Comparison of ENCODE assay signal across 25 cellular contexts in the genomic region with DNA sequence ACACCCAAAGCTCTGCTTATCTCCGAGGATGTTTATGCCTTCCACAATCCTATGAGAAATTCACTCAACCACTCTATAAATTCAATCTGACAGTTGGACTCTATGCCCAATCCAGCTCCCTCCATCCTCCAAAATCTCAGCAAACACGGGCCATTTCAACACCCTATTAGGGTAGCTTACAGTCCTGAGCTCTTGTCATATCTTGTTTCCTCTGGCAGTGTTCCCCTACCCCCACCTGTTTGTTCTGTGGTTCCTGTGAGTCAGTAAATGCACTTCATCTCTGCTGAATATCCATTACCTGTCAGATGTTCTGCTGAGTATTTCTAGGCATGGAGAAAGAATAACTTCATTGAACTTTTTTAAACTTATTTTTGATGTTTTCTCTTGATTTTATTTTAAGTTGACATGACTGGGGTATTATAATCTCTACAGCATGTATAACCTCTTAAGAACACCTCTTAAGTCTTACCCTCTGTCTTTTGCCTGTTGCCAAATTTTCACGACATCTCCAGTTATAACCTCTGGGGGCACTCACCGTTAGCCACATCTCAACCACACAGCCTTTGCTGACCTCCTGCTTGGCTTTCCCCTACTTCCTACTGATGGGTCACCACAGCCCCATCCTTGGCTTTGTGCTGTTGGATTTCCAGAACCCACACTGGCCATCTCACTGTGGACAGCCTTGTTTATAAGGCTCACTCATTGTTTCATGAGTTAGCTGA.
DNase-seq lines count a peak whose midpoint lies in the region; ATAC-seq and TF ChIP-seq lines count a peak whose summit lies in the region.
"Had no signal": no experiment of that assay in that cellular context is flagged by ENCODE, and none has a peak within 500 bp of the region (broad histone marks: within the 10 kb centered on the region; RNA-seq: fewer than 3 reads in every experiment).

No MANE protein-coding gene starts in this region.

- ATAC-seq in SK-N-SH treated with all-trans-retinoic acid at 6 μM for 48 hours, result no peak

- H3K36me3 Mint-ChIP-seq in endodermal cell (ENCODE audit: low read depth), result peaks cover 6% of the 10 kb centered on the region

- peaks cover 21% of the 10 kb centered on the region for H3K9me3 Mint-ChIP-seq in endodermal cell

- H3K4me2 ChIP-seq in SK-N-SH, result no peak overlapping the region
- H3K4me2 ChIP-seq in OCI-LY7 (ENCODE audit: low read length), result no peak overlapping the region
- H3K4me2 ChIP-seq: BLaER1 treated with 17β-estradiol and CSF1 and Interleukin-3, amounts not matched to agents 10 nM and 100 nM had no signal

- CTCF ChIA-PET in SK-N-SH (lab: Yijun Ruan, JAX), result no interaction called here
- CTCF ChIA-PET in OCI-LY7 (lab: Charles Lee; ENCODE audit: unreplicated experiment), result no interaction called here

- TF ChIP-seq CTCF in SK-N-SH (IDR thresholded peaks at IDR 0.05) (no peak), OCI-LY7 (conservative IDR thresholded peaks at IDR 0.05; ENCODE audit: low read length) (peak; percentile 59), endodermal cell (conservative IDR thresholded peaks at IDR 0.05) (peak; percentile 33)

- H2AFZ ChIP-seq in SK-N-SH (ENCODE audit: low read depth), result no peak overlapping the region
- no peak overlapping the region for H2AFZ ChIP-seq in OCI-LY7 (ENCODE audit: low read length)

- no TSS peak for BruUV-seq in OCI-LY7 (replicated peaks; lab: Mats Ljungman, UMichigan)

- no peaks in the 10 kb centered on the region for H3K36me3 ChIP-seq in SK-N-SH (replicated peaks in 1 of 2; ENCODE audit: control insufficient read depth in 1 of 2, insufficient read depth in 2 of 2, low read length in 1 of 2)
- no peaks in the 10 kb centered on the region for H3K36me3 ChIP-seq in OCI-LY7 (ENCODE audit: insufficient read depth, low read length)
- no peaks in the 10 kb centered on the region for H3K36me3 ChIP-seq in endodermal cell (ENCODE audit: control insufficient read depth, insufficient read depth, low read length)
- H3K36me3 ChIP-seq: BLaER1 treated with 17β-estradiol and CSF1 and Interleukin-3, amounts not matched to agents 10 nM and 100 nM; ovary; right atrium auricular region; upper lobe of left lung had no signal

- no peaks in the 10 kb centered on the region for H3K79me2 ChIP-seq in SK-N-SH (ENCODE audit: insufficient read depth)
- no peaks in the 10 kb centered on the region for H3K79me2 ChIP-seq in OCI-LY7 (ENCODE audit: insufficient read depth, low read depth, low read length)

- H3K4me1 ChIP-seq in SK-N-SH (ENCODE audit: control insufficient read depth in 1 of 2, insufficient read depth in 2 of 2, low read depth in 1 of 2, low read length in 1 of 2) (no peaks in the 10 kb centered on the region), OCI-LY7 (ENCODE audit: insufficient read depth, low read length, poor library complexity, severe bottlenecking) (no peaks in the 10 kb centered on the region), endodermal cell (ENCODE audit: control insufficient read depth, insufficient read depth, low read length) (peaks cover 3% of the 10 kb centered on the region)
- H3K4me1 ChIP-seq: BLaER1 treated with 17β-estradiol and CSF1 and Interleukin-3, amounts not matched to agents 10 nM and 100 nM; right atrium auricular region; upper lobe of left lung had no signal

- H3K27ac Mint-ChIP-seq in endodermal cell, result no peak overlapping the region
- H3K27ac Mint-ChIP-seq: naive B cell had no signal

- no peaks in the 10 kb centered on the region for H3K27me3 Mint-ChIP-seq in endodermal cell (ENCODE audit: insufficient read depth)

- H4K20me1 ChIP-seq in SK-N-SH (ENCODE audit: insufficient read depth) (no peaks in the 10 kb centered on the region), OCI-LY7 (ENCODE audit: insufficient read depth, low read length) (no peaks in the 10 kb centered on the region)
- H4K20me1 ChIP-seq: BLaER1 treated with 17β-estradiol and CSF1 and Interleukin-3, amounts not matched to agents 10 nM and 100 nM had no signal

- no peaks in the 10 kb centered on the region for H3F3A ChIP-seq in SK-N-SH (replicated peaks; ENCODE audit: insufficient read depth)

- H3K27me3 ChIP-seq in SK-N-SH (ENCODE audit: insufficient read depth), result no peaks in the 10 kb centered on the region
- no peaks in the 10 kb centered on the region for H3K27me3 ChIP-seq in endodermal cell (ENCODE audit: control insufficient read depth, insufficient read depth, low read length, poor library complexity, severe bottlenecking)
- H3K27me3 ChIP-seq: BLaER1 treated with 17β-estradiol and CSF1 and Interleukin-3, amounts not matched to agents 10 nM and 100 nM; ovary; right atrium auricular region; upper lobe of left lung had no signal

- TF ChIP-seq EP300 in SK-N-SH (IDR thresholded peaks at IDR 0.05; ENCODE audit: borderline replicate concordance in 1 of 2, low read depth in 1 of 2, low read length in 1 of 2), result no peak

- no peaks in the 10 kb centered on the region for H3K9me3 ChIP-seq in SK-N-SH
- no peaks in the 10 kb centered on the region for H3K9me3 ChIP-seq in OCI-LY7 (ENCODE audit: low read length)
- H3K9me3 ChIP-seq in endodermal cell (ENCODE audit: control insufficient read depth, low read length), result peaks cover 6% of the 10 kb centered on the region
- H3K9me3 ChIP-seq: ovary, right atrium auricular region, upper lobe of left lung had no signal

- WGBS in SK-N-SH (ENCODE audit: low lambda C conversion rate), result 22% methylated on average over 4 of the region's 4 CpGs
- WGBS in endodermal cell (ENCODE audit: insufficient coverage in 1 of 2, insufficient read length in 1 of 2), 2 experiments, result 71 to 90% methylated on average over 3 to 4 of the region's 4 CpGs

- H3K9me2 ChIP-seq in SK-N-SH (no peaks in the 10 kb centered on the region), OCI-LY7 (ENCODE audit: insufficient read depth, low read length) (no peaks in the 10 kb centered on the region)

- H3K27ac ChIP-seq in SK-N-SH (ENCODE audit: low read depth in 2 of 2, low read length in 1 of 2), result no peak overlapping the region
- no peak overlapping the region for H3K27ac ChIP-seq in OCI-LY7 (ENCODE audit: low read depth, low read length, poor library complexity, severe bottlenecking)
- no peak overlapping the region for H3K27ac ChIP-seq in endodermal cell (ENCODE audit: low read depth, low read length)
- H3K27ac ChIP-seq: BLaER1 treated with 17β-estradiol and CSF1 and Interleukin-3, amounts not matched to agents 10 nM and 100 nM; HL-60; ovary; right atrium auricular region; SK-N-MC; upper lobe of left lung; VCaP had no signal

- intact Hi-C loops in OCI-LY7 (cut with micrococcal nuclease; ENCODE audit: unreplicated experiment), result no loop called here

- no peak for TF ChIP-seq RAD21 in SK-N-SH (IDR thresholded peaks at IDR 0.05; ENCODE audit: low read length)

- H3K4me3 Mint-ChIP-seq in endodermal cell, result no peak overlapping the region
- H3K4me3 Mint-ChIP-seq: naive B cell had no signal

- peaks cover 15% of the 10 kb centered on the region for H3K4me1 Mint-ChIP-seq in endodermal cell
- H3K4me1 Mint-ChIP-seq: naive B cell had no signal

- no peak overlapping the region for H3K4me3 ChIP-seq in SK-N-SH (ENCODE audit: low read depth in 2 of 2, low read length in 1 of 2)
- no peak overlapping the region for H3K4me3 ChIP-seq in OCI-LY7 (ENCODE audit: low read depth, low read length, poor library complexity, severe bottlenecking)
- H3K4me3 ChIP-seq in endodermal cell (ENCODE audit: low read length), result no peak overlapping the region
- H3K4me3 ChIP-seq: BLaER1 treated with 17β-estradiol and CSF1 and Interleukin-3, amounts not matched to agents 10 nM and 100 nM; ovary; right atrium auricular region; SK-N-MC; upper lobe of left lung had no signal

- H3K9ac ChIP-seq in SK-N-SH (no peak overlapping the region), endodermal cell (ENCODE audit: extremely low read depth, low read length, poor library complexity, severe bottlenecking) (no peak overlapping the region)
- H3K9ac ChIP-seq: BLaER1 treated with 17β-estradiol and CSF1 and Interleukin-3, amounts not matched to agents 10 nM and 100 nM had no signal

- POLR2A ChIA-PET in SK-N-SH (lab: Yijun Ruan, JAX) (no interaction called here), OCI-LY7 (lab: Charles Lee) (interaction anchor here (0.5 to 1.5 kb wide), 2 partner anchors 15 to 130 kb away, joined by 3 to 5 read pairs; no protein-coding TSS in a partner anchor)

- DNase-seq in SK-N-SH, result no peak
- peak; percentile 11 for DNase-seq in OCI-LY7 (ENCODE audit: low spot score)
- no peak for DNase-seq in endodermal cell
- DNase-seq in cerebellar nuclear complex (lab: John Stamatoyannopoulos, UW), result no peak
- no peak for DNase-seq in NCI-H1048 (lab: John Stamatoyannopoulos, UW)
- DNase-seq in effector CD8-positive, alpha-beta T cell (lab: John Stamatoyannopoulos, UW), result no peak
- no peak for DNase-seq in NCI-H748 treated with DMSO at 0.1 percent for 48 hours (lab: John Stamatoyannopoulos, UW)
- DNase-seq: activated CD4-positive, alpha-beta T cell treated with anti-CD3 and anti-CD28 coated beads, Interleukin-2, amount 50 U/mL, for 48 hours; activated CD8-positive, alpha-beta memory T cell treated with anti-CD3 and anti-CD28 coated beads, Interleukin-2, amount 50 U/mL, for 48 hours; Calu3; cortex of kidney; GOT3; left cardiac atrium; mesenchymal stem cell; naive B cell; NCI-H1417 treated with DMSO at 0.1 percent for 48 hours; NCI-H345; ovary; upper lobe of left lung had no signal

TF ChIP-seq in SK-N-SH, 30 proteins besides CTCF, POLR2A, EP300 and RAD21:
- TF ChIP-seq MXI1 (IDR thresholded peaks at IDR 0.05; ENCODE audit: low read depth, low read length), result no peak
TF ChIP-seq in SK-N-SH: peak in this region for 0.
